ENCODE assay signal across 6 cellular contexts in genomic region chr11:65353900-65354264, GRCh38. TPM values are rescaled to one million over a fixed set of nuclear protein-coding genes. Genes with fewer than 3 reads are reported as not detected.
A peak's percentile ranks its signal among the peaks of the same experiment; 100 is the strongest.
DNase-seq lines count a peak whose midpoint lies in the region; ATAC-seq lines count a peak whose summit lies in the region.

No MANE protein-coding gene starts in this region.

- no peaks in the 10 kb centered on the region for H3K27me3 ChIP-seq in aorta (ENCODE audit: control insufficient read depth in 1 of 2, insufficient read depth in 2 of 2, low read length in 1 of 2)

- H3K4me3 Mint-ChIP-seq in stimulated activated naive CD8-positive, alpha-beta T cell treated with anti-CD3 and anti-CD28 coated beads, Interleukin-15, Interleukin-2, amounts not matched to agents 100 ng/mL and 50 ng/mL, for 24 hours, result peak overlapping the region; percentile 30

- H3K27ac Mint-ChIP-seq in stimulated activated naive CD8-positive, alpha-beta T cell treated with anti-CD3 and anti-CD28 coated beads, Interleukin-15, Interleukin-2, amounts not matched to agents 100 ng/mL and 50 ng/mL, for 24 hours, result no peak overlapping the region

- H3K27ac ChIP-seq in aorta (ENCODE audit: low read depth in 1 of 2, low read length in 2 of 2), result no peak overlapping the region

- peaks cover 0 to 3% of the 10 kb centered on the region in 2 donors for H3K36me3 ChIP-seq in aorta (ENCODE audit: control insufficient read depth in 1 of 2, insufficient read depth in 2 of 2, low read length in 1 of 2)

- peaks cover 15% of the 10 kb centered on the region for H3K4me1 Mint-ChIP-seq in stimulated activated naive CD8-positive, alpha-beta T cell treated with anti-CD3 and anti-CD28 coated beads, Interleukin-15, Interleukin-2, amounts not matched to agents 100 ng/mL and 50 ng/mL, for 24 hours (ENCODE audit: low read depth)

- no peaks in the 10 kb centered on the region for H3K4me1 ChIP-seq in aorta (ENCODE audit: control insufficient read depth in 1 of 2, insufficient read depth in 2 of 2, low read length in 2 of 2)

- no peak for DNase-seq in stimulated activated naive CD8-positive, alpha-beta T cell treated with anti-CD3 and anti-CD28 coated beads, Interleukin-15, Interleukin-2, amounts not matched to agents 100 U/mL and 50 U/mL, for 24 hours
- DNase-seq in aorta (no peak), NCI-H446 (lab: John Stamatoyannopoulos, UW) (no peak)

- intact Hi-C loops in aorta (cut with DNase I), result no loop called here

- no peaks in the 10 kb centered on the region for H3K9me3 Mint-ChIP-seq in stimulated activated naive CD8-positive, alpha-beta T cell treated with anti-CD3 and anti-CD28 coated beads, Interleukin-15, Interleukin-2, amounts not matched to agents 100 ng/mL and 50 ng/mL, for 24 hours

- H3K9me3 ChIP-seq in iPS-18c (ENCODE audit: control insufficient read depth, insufficient read depth, low read length) (no peaks in the 10 kb centered on the region), aorta (ENCODE audit: control insufficient read depth, low read length) (no peaks in the 10 kb centered on the region)

- ATAC-seq in stimulated activated naive CD8-positive, alpha-beta T cell treated with anti-CD3 and anti-CD28 coated beads, Interleukin-15, Interleukin-2, amounts not matched to agents 100 U/mL and 50 U/mL, for 24 hours, result no peak
- peak; percentile 6 for ATAC-seq in aorta (ENCODE audit: low FRiP score)
- ATAC-seq in GM18861 (IDR thresholded peaks at IDR 0.05; ENCODE audit: unreplicated experiment), result no peak

- 8 to 11% methylated on average over 16 of the region's 16 CpGs for WGBS in aorta, 2 donors

- H3K4me3 ChIP-seq in iPS-18c (ENCODE audit: insufficient read depth, low read depth, low read length) (peak overlapping the region; percentile 78), aorta (ENCODE audit: low read length in 2 of 2) (no peak overlapping the region)

- no peaks in the 10 kb centered on the region for H3K27me3 Mint-ChIP-seq in stimulated activated naive CD8-positive, alpha-beta T cell treated with anti-CD3 and anti-CD28 coated beads, Interleukin-15, Interleukin-2, amounts not matched to agents 100 ng/mL and 50 ng/mL, for 24 hours

- H3K36me3 Mint-ChIP-seq in stimulated activated naive CD8-positive, alpha-beta T cell treated with anti-CD3 and anti-CD28 coated beads, Interleukin-15, Interleukin-2, amounts not matched to agents 100 ng/mL and 50 ng/mL, for 24 hours (ENCODE audit: low read depth), result peaks cover 26% of the 10 kb centered on the region

RNA-seq across cellular contexts. Expression of gene TIGD3, which starts 0.7 kb away (rescaled TPM):
- under 1 TPM in 1 of 2 donors, not detected in 1; 0.16 TPM for total RNA-seq in aorta
- polyA plus RNA-seq in aorta, result under 1 TPM in 1 of 2 donors, not detected in 1; 0.88 TPM

RNA-seq across cellular contexts. Expression of gene DPF2, which starts 20.2 kb away (rescaled TPM):
- total RNA-seq in aorta, result 10 to 100 TPM; 51.3 to 59.6 TPM
- polyA plus RNA-seq in aorta, result 10 to 100 TPM; 16.4 to 41.1 TPM

RNA-seq across cellular contexts. Expression of gene SLC25A45, which starts 28.6 kb away (rescaled TPM):
- total RNA-seq in aorta, result 10 to 100 TPM in 1 of 2 donors, 1 to 10 TPM in 1; 9.1 to 16.0 TPM
- polyA plus RNA-seq in aorta, result 10 to 100 TPM in 1 of 2 donors, 1 to 10 TPM in 1; 5.6 to 10.7 TPM

RNA-seq across cellular contexts. Expression of gene FRMD8, which starts 32.6 kb away (rescaled TPM):
- 10 to 100 TPM; 27.8 to 39.5 TPM for total RNA-seq in aorta
- 10 to 100 TPM; 16.8 to 19.2 TPM for polyA plus RNA-seq in aorta

RNA-seq across cellular contexts. Expression of gene CDC42EP2, which starts 39.2 kb away (rescaled TPM):
- total RNA-seq in aorta, result 10 to 100 TPM; 16.2 to 20.9 TPM
- polyA plus RNA-seq in aorta, result 1 to 10 TPM; 2.3 to 3.5 TPM
